ENCODE assay signal across 22 cellular contexts in genomic region chr3:101084404-101084803, GRCh38.
"Had no signal": no experiment of that assay in that cellular context is flagged by ENCODE, and none has a peak within 500 bp of the region (broad histone marks: within the 10 kb centered on the region; RNA-seq: fewer than 3 reads in every experiment).

No MANE protein-coding gene starts in this region.

- ATAC-seq: activated CD8-positive, alpha-beta memory T cell treated with anti-CD3 and anti-CD28 coated beads, Interleukin-2, amount 10 ng/mL, durations not matched to agents 7 days and 5 days; activated CD8-positive, alpha-beta T cell treated with anti-CD3 and anti-CD28 coated beads for 36 hours; activated naive CD4-positive, alpha-beta T cell treated with anti-CD3 and anti-CD28 coated beads, Interleukin-2, amount 50 U/mL, for 72 hours; activated T-helper 17 cell treated with anti-CD3 and anti-CD28 coated beads, Interleukin-2, amount 50 U/mL, for 72 hours; gastrocnemius medialis; left lung; natural killer cell treated with Interleukin-12 subunit alpha and Interleukin-12 subunit beta and Interleukin-15 and Interleukin-18, amount 100 ng/mL, for 72 hours had no signal

- DNase-seq: activated CD4-positive, alpha-beta T cell treated with anti-CD3 and anti-CD28 coated beads, Interleukin-2, amount 10 ng/mL, durations not matched to agents 7 days and 5 days; activated CD4-positive, CD25-positive, alpha-beta regulatory T cell treated with anti-CD3 and anti-CD28 coated beads, Interleukin-2, amount 50 U/mL, for 72 hours; activated CD8-positive, alpha-beta memory T cell treated with anti-CD3 and anti-CD28 coated beads, Interleukin-2, amount 10 ng/mL, durations not matched to agents 7 days and 5 days; activated CD8-positive, alpha-beta T cell treated with anti-CD3 and anti-CD28 coated beads for 36 hours; adrenal gland; caudate nucleus; dermis blood vessel endothelial cell; effector CD8-positive, alpha-beta T cell; gastrocnemius medialis; hippocampal formation; kidney glomerular epithelial cell; left lung; mammary epithelial cell; spleen; stimulated activated CD4-positive, alpha-beta T cell treated with anti-CD3 and anti-CD28 coated beads, Interleukin-4, amount 100 ng/mL, for 24 hours; stimulated activated naive CD4-positive, alpha-beta T cell treated with Interleukin-2 at 50 U/mL for 16 hours; T-helper 1 cell; thyroid gland; WERI-Rb-1 had no signal

- H3K4me3 ChIP-seq: adrenal gland, gastrocnemius medialis, left lung, spleen, thyroid gland had no signal
